ENCODE assay signal across 24 cellular contexts in genomic region chr2:60071427-60071826, GRCh38.
"Had no signal": no experiment of that assay in that cellular context is flagged by ENCODE, and none has a peak within 500 bp of the region (broad histone marks: within the 10 kb centered on the region; RNA-seq: fewer than 3 reads in every experiment).

No MANE protein-coding gene starts in this region.

- H3K36me3 Mint-ChIP-seq: activated naive CD4-positive, alpha-beta T cell treated with anti-CD3 and anti-CD28 coated beads, Interleukin-2, amount 50 U/mL, for 24 hours; activated naive CD8-positive, alpha-beta T cell treated with anti-CD3 and anti-CD28 coated beads, Interleukin-2, amount 10 ng/mL, durations not matched to agents 7 days and 5 days had no signal

- H3K9me3 ChIP-seq: ascending aorta, breast epithelium, MG63 had no signal

- H3K27ac ChIP-seq: ascending aorta, breast epithelium, WERI-Rb-1 had no signal

- H3K4me1 ChIP-seq: ascending aorta, breast epithelium had no signal

- H3K27ac Mint-ChIP-seq: activated CD4-positive, alpha-beta T cell treated with anti-CD3 and anti-CD28 coated beads, Interleukin-2, amount 10 ng/mL, durations not matched to agents 7 days and 5 days; activated CD8-positive, alpha-beta T cell treated with anti-CD3 and anti-CD28 coated beads, Interleukin-2, amount 10 ng/mL, durations not matched to agents 7 days and 5 days; activated naive CD4-positive, alpha-beta T cell treated with anti-CD3 and anti-CD28 coated beads, Interleukin-2, amount 50 U/mL, for 24 hours; activated naive CD8-positive, alpha-beta T cell treated with anti-CD3 and anti-CD28 coated beads, Interleukin-2, amount 10 ng/mL, durations not matched to agents 7 days and 5 days; activated T-cell treated with anti-CD3 and anti-CD28 coated beads, Interleukin-2, amount 50 U/mL, for 24 hours; activated T-helper 2 cell treated with anti-CD3 and anti-CD28 coated beads, Interferon-gamma antibody, Interleukin-2, Interleukin-4, amounts not matched to agents 10 μg/mL and 5 μg/mL and 100 μg/mL, durations not matched to agents 14 hours and 24 hours and 36 hours had no signal

- H3K27me3 Mint-ChIP-seq: activated CD4-positive, alpha-beta T cell treated with anti-CD3 and anti-CD28 coated beads, Interleukin-2, amount 10 ng/mL, durations not matched to agents 7 days and 5 days; activated T-cell treated with anti-CD3 and anti-CD28 coated beads, Interleukin-2, amount 50 U/mL, for 24 hours had no signal

- H3K9me3 Mint-ChIP-seq: activated CD4-positive, alpha-beta T cell treated with anti-CD3 and anti-CD28 coated beads, Interleukin-2, amount 10 ng/mL, durations not matched to agents 7 days and 5 days; activated naive CD4-positive, alpha-beta T cell treated with anti-CD3 and anti-CD28 coated beads, Interleukin-2, amount 50 U/mL, for 24 hours; activated naive CD8-positive, alpha-beta T cell treated with anti-CD3 and anti-CD28 coated beads, Interleukin-2, amount 10 ng/mL, durations not matched to agents 7 days and 5 days; activated T-cell treated with anti-CD3 and anti-CD28 coated beads, Interleukin-2, amount 50 U/mL, for 24 hours; activated T-helper 2 cell treated with anti-CD3 and anti-CD28 coated beads, Interferon-gamma antibody, Interleukin-2, Interleukin-4, amounts not matched to agents 10 μg/mL and 5 μg/mL and 100 μg/mL, durations not matched to agents 14 hours and 24 hours and 36 hours had no signal

- DNase-seq: activated CD4-positive, alpha-beta T cell treated with anti-CD3 and anti-CD28 coated beads, Interleukin-2, amount 10 ng/mL, durations not matched to agents 7 days and 5 days; activated CD4-positive, alpha-beta T cell treated with anti-CD3 and anti-CD28 coated beads, Interleukin-2, amount 50 U/mL, for 48 hours; activated CD8-positive, alpha-beta T cell treated with anti-CD3 and anti-CD28 coated beads, Interleukin-2, amount 10 ng/mL, durations not matched to agents 7 days and 5 days; activated gamma-delta T cell; activated naive CD4-positive, alpha-beta T cell treated with Interleukin-2 at 50 U/mL for 16 hours; activated naive CD8-positive, alpha-beta T cell treated with anti-CD3 and anti-CD28 coated beads, Interleukin-2, amount 10 ng/mL, durations not matched to agents 7 days and 5 days; activated T-cell treated with anti-CD3 and anti-CD28 coated beads, Interleukin-2, amount 50 U/mL, for 24 hours; IMR-90; Karpas-422; MG63; NCI-H1092 treated with DMSO at 0.1 percent for 48 hours; NCI-H187 treated with DMSO at 0.1 percent for 48 hours; NCI-H2081; NCI-H345; NCI-H526 treated with DMSO at 0.1 percent for 48 hours; NCI-H774; T1000; WERI-Rb-1 had no signal

- H3K27me3 ChIP-seq: ascending aorta, breast epithelium, MG63 had no signal

- H3K4me3 ChIP-seq: ascending aorta, breast epithelium, K562, MG63 had no signal

- H3K4me3 Mint-ChIP-seq: activated CD4-positive, alpha-beta T cell treated with anti-CD3 and anti-CD28 coated beads, Interleukin-2, amount 10 ng/mL, durations not matched to agents 7 days and 5 days; activated CD8-positive, alpha-beta T cell treated with anti-CD3 and anti-CD28 coated beads, Interleukin-2, amount 10 ng/mL, durations not matched to agents 7 days and 5 days; activated naive CD4-positive, alpha-beta T cell treated with anti-CD3 and anti-CD28 coated beads, Interleukin-2, amount 50 U/mL, for 24 hours; activated naive CD8-positive, alpha-beta T cell treated with anti-CD3 and anti-CD28 coated beads, Interleukin-2, amount 10 ng/mL, durations not matched to agents 7 days and 5 days; activated T-cell treated with anti-CD3 and anti-CD28 coated beads, Interleukin-2, amount 50 U/mL, for 24 hours had no signal

- H3K4me1 Mint-ChIP-seq: activated CD4-positive, alpha-beta T cell treated with anti-CD3 and anti-CD28 coated beads, Interleukin-2, amount 10 ng/mL, durations not matched to agents 7 days and 5 days; activated naive CD4-positive, alpha-beta T cell treated with anti-CD3 and anti-CD28 coated beads, Interleukin-2, amount 50 U/mL, for 24 hours; activated naive CD8-positive, alpha-beta T cell treated with anti-CD3 and anti-CD28 coated beads, Interleukin-2, amount 10 ng/mL, durations not matched to agents 7 days and 5 days had no signal

- ATAC-seq: activated CD8-positive, alpha-beta T cell treated with anti-CD3 and anti-CD28 coated beads, Interleukin-2, amount 10 ng/mL, durations not matched to agents 7 days and 5 days; K562; Panc1 had no signal

- H3K36me3 ChIP-seq: ascending aorta, breast epithelium, MG63, WERI-Rb-1 had no signal
